Comparison of ENCODE assay signal across 1 cellular context in genomic region chr1:67646145-67647035, GRCh38.
TF ChIP-seq lines count a peak whose summit lies in the region.

No MANE protein-coding gene starts in this region.

TF ChIP-seq in K562, 482 proteins besides CTCF, POLR2A, EP300 and RAD21 (continued from another document and continues in another):
- TF ChIP-seq, protein P1, sequence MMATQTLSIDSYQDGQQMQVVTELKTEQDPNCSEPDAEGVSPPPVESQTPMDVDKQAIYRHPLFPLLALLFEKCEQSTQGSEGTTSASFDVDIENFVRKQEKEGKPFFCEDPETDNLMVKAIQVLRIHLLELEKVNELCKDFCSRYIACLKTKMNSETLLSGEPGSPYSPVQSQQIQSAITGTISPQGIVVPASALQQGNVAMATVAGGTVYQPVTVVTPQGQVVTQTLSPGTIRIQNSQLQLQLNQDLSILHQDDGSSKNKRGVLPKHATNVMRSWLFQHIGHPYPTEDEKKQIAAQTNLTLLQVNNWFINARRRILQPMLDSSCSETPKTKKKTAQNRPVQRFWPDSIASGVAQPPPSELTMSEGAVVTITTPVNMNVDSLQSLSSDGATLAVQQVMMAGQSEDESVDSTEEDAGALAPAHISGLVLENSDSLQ (IDR thresholded peaks at IDR 0.05): peak; percentile 48
- TF ChIP-seq CBX2 (IDR thresholded peaks at IDR 0.05; ENCODE audit: insufficient read depth, low read length, poor library complexity, severe bottlenecking) (no peak), CEBPG (CRISPR knock-in tag; IDR thresholded peaks at IDR 0.05) (no peak), CEBPG (tag; conservative IDR thresholded peaks at IDR 0.05 in 1 of 2, IDR thresholded peaks at IDR 0.05 in 1 of 2) (0 out of 4 replicates have a peak, but pooled peaks of 1 of the 2 experiments have one; percentile 15), C11orf30 (IDR thresholded peaks at IDR 0.05; ENCODE audit: low read depth) (peak; percentile 90), ZNF316 (IDR thresholded peaks at IDR 0.05) (peak; percentile 80), VEZF1 (CRISPR knock-in tag; IDR thresholded peaks at IDR 0.05) (peak; percentile 97), THRAP3 (IDR thresholded peaks at IDR 0.05; ENCODE audit: borderline replicate concordance) (no peak), SMARCA4 (IDR thresholded peaks at IDR 0.05) (peak; percentile 78), MTA2 (IDR thresholded peaks at IDR 0.05; ENCODE audit: low read depth) (peak; percentile 16; the same call in 1 of the 2 replicates), TSHZ1 (CRISPR knock-in tag; IDR thresholded peaks at IDR 0.05) (no peak), MAFF (IDR thresholded peaks at IDR 0.05; ENCODE audit: low read length) (peak; percentile 79), CBFA2T2 (conservative IDR thresholded peaks at IDR 0.05) (peak; percentile 51), MAFK (IDR thresholded peaks at IDR 0.05; ENCODE audit: low read length) (peak; percentile 82), TCF7L2 (IDR thresholded peaks at IDR 0.05; ENCODE audit: low read depth, low read length) (no peak), ATF6 (CRISPR knock-in tag; IDR thresholded peaks at IDR 0.05) (no peak), ZNF134 (CRISPR knock-in tag; conservative IDR thresholded peaks at IDR 0.05) (no peak), ZNF12 (CRISPR knock-in tag; IDR thresholded peaks at IDR 0.05) (0 out of 2 replicates have a peak, but pooled peaks have one; percentile 36), HDAC1 (IDR thresholded peaks at IDR 0.05) (peak in 1 of 2 experiments; percentile 40; a peak in 1 of 4 replicates), CREM (IDR thresholded peaks at IDR 0.05; ENCODE audit: low read depth) (peak; percentile 43), NKRF (IDR thresholded peaks at IDR 0.05; ENCODE audit: borderline replicate concordance) (no peak), JUNB (CRISPR knock-in tag; conservative IDR thresholded peaks at IDR 0.05) (no peak), ZNF197 (CRISPR knock-in tag; IDR thresholded peaks at IDR 0.05; ENCODE audit: low read depth) (peak; percentile 55; the same call in 1 of the 2 replicates), ARNT (IDR thresholded peaks at IDR 0.05) (peak in 1 of 2 experiments; percentile 45; a peak in 2 of 4 replicates), PHF20 (IDR thresholded peaks at IDR 0.05; ENCODE audit: partially characterized antibody) (no peak), FOXP1 (CRISPR knock-in tag; IDR thresholded peaks at IDR 0.05) (no peak), MEIS2 (IDR thresholded peaks at IDR 0.05; ENCODE audit: partially characterized antibody) (peak; percentile 55), TFAP4 (CRISPR knock-in tag; IDR thresholded peaks at IDR 0.05; ENCODE audit: borderline replicate concordance) (peak; percentile 80), TBL1XR1 (IDR thresholded peaks at IDR 0.05; ENCODE audit: low read length in 2 of 2) (peak in 1 of 2 experiments; percentile 58; a peak in 2 of 4 replicates)
- TF ChIP-seq, protein P2, sequence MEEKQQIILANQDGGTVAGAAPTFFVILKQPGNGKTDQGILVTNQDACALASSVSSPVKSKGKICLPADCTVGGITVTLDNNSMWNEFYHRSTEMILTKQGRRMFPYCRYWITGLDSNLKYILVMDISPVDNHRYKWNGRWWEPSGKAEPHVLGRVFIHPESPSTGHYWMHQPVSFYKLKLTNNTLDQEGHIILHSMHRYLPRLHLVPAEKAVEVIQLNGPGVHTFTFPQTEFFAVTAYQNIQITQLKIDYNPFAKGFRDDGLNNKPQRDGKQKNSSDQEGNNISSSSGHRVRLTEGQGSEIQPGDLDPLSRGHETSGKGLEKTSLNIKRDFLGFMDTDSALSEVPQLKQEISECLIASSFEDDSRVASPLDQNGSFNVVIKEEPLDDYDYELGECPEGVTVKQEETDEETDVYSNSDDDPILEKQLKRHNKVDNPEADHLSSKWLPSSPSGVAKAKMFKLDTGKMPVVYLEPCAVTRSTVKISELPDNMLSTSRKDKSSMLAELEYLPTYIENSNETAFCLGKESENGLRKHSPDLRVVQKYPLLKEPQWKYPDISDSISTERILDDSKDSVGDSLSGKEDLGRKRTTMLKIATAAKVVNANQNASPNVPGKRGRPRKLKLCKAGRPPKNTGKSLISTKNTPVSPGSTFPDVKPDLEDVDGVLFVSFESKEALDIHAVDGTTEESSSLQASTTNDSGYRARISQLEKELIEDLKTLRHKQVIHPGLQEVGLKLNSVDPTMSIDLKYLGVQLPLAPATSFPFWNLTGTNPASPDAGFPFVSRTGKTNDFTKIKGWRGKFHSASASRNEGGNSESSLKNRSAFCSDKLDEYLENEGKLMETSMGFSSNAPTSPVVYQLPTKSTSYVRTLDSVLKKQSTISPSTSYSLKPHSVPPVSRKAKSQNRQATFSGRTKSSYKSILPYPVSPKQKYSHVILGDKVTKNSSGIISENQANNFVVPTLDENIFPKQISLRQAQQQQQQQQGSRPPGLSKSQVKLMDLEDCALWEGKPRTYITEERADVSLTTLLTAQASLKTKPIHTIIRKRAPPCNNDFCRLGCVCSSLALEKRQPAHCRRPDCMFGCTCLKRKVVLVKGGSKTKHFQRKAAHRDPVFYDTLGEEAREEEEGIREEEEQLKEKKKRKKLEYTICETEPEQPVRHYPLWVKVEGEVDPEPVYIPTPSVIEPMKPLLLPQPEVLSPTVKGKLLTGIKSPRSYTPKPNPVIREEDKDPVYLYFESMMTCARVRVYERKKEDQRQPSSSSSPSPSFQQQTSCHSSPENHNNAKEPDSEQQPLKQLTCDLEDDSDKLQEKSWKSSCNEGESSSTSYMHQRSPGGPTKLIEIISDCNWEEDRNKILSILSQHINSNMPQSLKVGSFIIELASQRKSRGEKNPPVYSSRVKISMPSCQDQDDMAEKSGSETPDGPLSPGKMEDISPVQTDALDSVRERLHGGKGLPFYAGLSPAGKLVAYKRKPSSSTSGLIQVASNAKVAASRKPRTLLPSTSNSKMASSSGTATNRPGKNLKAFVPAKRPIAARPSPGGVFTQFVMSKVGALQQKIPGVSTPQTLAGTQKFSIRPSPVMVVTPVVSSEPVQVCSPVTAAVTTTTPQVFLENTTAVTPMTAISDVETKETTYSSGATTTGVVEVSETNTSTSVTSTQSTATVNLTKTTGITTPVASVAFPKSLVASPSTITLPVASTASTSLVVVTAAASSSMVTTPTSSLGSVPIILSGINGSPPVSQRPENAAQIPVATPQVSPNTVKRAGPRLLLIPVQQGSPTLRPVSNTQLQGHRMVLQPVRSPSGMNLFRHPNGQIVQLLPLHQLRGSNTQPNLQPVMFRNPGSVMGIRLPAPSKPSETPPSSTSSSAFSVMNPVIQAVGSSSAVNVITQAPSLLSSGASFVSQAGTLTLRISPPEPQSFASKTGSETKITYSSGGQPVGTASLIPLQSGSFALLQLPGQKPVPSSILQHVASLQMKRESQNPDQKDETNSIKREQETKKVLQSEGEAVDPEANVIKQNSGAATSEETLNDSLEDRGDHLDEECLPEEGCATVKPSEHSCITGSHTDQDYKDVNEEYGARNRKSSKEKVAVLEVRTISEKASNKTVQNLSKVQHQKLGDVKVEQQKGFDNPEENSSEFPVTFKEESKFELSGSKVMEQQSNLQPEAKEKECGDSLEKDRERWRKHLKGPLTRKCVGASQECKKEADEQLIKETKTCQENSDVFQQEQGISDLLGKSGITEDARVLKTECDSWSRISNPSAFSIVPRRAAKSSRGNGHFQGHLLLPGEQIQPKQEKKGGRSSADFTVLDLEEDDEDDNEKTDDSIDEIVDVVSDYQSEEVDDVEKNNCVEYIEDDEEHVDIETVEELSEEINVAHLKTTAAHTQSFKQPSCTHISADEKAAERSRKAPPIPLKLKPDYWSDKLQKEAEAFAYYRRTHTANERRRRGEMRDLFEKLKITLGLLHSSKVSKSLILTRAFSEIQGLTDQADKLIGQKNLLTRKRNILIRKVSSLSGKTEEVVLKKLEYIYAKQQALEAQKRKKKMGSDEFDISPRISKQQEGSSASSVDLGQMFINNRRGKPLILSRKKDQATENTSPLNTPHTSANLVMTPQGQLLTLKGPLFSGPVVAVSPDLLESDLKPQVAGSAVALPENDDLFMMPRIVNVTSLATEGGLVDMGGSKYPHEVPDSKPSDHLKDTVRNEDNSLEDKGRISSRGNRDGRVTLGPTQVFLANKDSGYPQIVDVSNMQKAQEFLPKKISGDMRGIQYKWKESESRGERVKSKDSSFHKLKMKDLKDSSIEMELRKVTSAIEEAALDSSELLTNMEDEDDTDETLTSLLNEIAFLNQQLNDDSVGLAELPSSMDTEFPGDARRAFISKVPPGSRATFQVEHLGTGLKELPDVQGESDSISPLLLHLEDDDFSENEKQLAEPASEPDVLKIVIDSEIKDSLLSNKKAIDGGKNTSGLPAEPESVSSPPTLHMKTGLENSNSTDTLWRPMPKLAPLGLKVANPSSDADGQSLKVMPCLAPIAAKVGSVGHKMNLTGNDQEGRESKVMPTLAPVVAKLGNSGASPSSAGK (IDR thresholded peaks at IDR 0.05): 0 out of 2 replicates have a peak, but pooled peaks have one; percentile 26
- TF ChIP-seq, protein P3, sequence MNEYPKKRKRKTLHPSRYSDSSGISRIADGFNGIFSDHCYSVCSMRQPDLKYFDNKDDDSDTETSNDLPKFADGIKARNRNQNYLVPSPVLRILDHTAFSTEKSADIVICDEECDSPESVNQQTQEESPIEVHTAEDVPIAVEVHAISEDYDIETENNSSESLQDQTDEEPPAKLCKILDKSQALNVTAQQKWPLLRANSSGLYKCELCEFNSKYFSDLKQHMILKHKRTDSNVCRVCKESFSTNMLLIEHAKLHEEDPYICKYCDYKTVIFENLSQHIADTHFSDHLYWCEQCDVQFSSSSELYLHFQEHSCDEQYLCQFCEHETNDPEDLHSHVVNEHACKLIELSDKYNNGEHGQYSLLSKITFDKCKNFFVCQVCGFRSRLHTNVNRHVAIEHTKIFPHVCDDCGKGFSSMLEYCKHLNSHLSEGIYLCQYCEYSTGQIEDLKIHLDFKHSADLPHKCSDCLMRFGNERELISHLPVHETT (CRISPR knock-in tag; conservative IDR thresholded peaks at IDR 0.05 in 1 of 2, IDR thresholded peaks at IDR 0.05 in 1 of 2): peak in 1 of 2 experiments; percentile 51; a peak in 1 of 4 replicates
